In the genomic region with DNA sequence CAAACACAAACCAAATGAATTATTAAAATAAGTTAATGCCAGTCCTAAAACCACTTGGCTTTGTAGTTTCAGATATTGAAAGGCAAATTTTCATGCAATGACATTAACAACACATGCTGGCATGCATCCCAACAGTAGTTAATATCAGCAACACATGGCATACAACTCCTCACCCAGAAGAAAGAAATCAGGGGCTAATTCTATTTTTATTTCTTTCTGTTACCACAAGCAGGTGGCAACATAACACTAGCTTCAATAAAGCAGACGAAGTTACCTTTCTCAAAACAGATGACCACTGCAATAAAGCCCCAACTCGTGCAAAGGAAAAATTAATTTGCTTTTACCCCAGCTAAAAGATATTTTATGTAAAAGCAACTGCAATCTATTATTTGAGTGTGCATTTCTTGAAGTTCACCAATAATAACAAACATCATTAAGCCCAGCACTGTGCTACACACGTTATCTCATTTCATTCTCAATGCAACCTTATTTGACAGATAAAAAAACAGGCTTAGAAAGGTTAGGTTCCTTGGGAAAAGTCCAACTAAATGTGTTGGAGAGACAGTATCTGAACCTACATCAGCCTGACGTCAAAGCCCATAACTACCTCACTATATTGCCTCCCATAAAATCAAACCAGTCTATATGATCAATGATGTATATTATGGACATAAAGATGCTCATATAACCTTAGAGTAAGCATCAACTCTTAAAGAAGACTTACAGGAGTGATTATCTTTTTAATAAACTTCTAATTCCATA, we compare ENCODE assay signal across 10 cellular contexts. TPM values are rescaled to one million over a fixed set of nuclear protein-coding genes. Genes with fewer than 3 reads are reported as not detected.
DNase-seq lines count a peak whose midpoint lies in the region; ATAC-seq and TF ChIP-seq lines count a peak whose summit lies in the region.
"Had no signal": no experiment of that assay in that cellular context is flagged by ENCODE, and none has a peak within 500 bp of the region (broad histone marks: within the 10 kb centered on the region; RNA-seq: fewer than 3 reads in every experiment).

No MANE protein-coding gene starts in this region.

- 27% methylated on average over 4 of the region's 4 CpGs for WGBS in suprapubic skin

- H3K36me3 Mint-ChIP-seq in activated T-cell treated with anti-CD3 and anti-CD28 coated beads, Interleukin-2, amount 50 U/mL, for 4 hours (ENCODE audit: insufficient read depth), result peaks cover 2% of the 10 kb centered on the region

- H3K4me1 Mint-ChIP-seq in activated T-cell treated with anti-CD3 and anti-CD28 coated beads, Interleukin-2, amount 50 U/mL, for 4 hours (ENCODE audit: low read depth), result peaks cover 66% of the 10 kb centered on the region

- DNase-seq in activated T-cell treated with anti-CD3 and anti-CD28 coated beads, Interleukin-2, amount 50 U/mL, for 4 hours, result no peak
- no peak for DNase-seq in activated T-cell treated with anti-CD3 and anti-CD28 coated beads, Interleukin-2, amount 50 U/mL, for 1 hour
- no peak for DNase-seq in foreskin keratinocyte
- DNase-seq in suprapubic skin (ENCODE audit: low spot score in 2 of 2), result no peak
- DNase-seq in SHP77 (lab: John Stamatoyannopoulos, UW), result no peak
- DNase-seq in SW 1271 (lab: John Stamatoyannopoulos, UW), result no peak
- DNase-seq: activated CD4-positive, CD25-positive, alpha-beta regulatory T cell had no signal

- H3K4me2 ChIP-seq in SU-DHL-6 (ENCODE audit: low read depth, low read length, poor library complexity, severe bottlenecking), result peak overlapping the region; percentile 72

- H3K9me3 Mint-ChIP-seq in activated T-cell treated with anti-CD3 and anti-CD28 coated beads, Interleukin-2, amount 50 U/mL, for 4 hours, result no peaks in the 10 kb centered on the region

- 0 out of 2 replicates have a peak overlapping the region, but pooled peaks have one; percentile 1 for H3K9ac ChIP-seq in SU-DHL-6 (ENCODE audit: low read length)

- H3K9me3 ChIP-seq in SU-DHL-6 (ENCODE audit: insufficient read depth, low read length), result no peaks in the 10 kb centered on the region
- H3K9me3 ChIP-seq in suprapubic skin, result no peaks in the 10 kb centered on the region

- H2AFZ ChIP-seq in SU-DHL-6 (ENCODE audit: low read depth, low read length, severe bottlenecking), result no peak overlapping the region

- peak overlapping the region; percentile 75 for H3K4me3 ChIP-seq in SU-DHL-6 (ENCODE audit: insufficient read depth, low read length, poor library complexity, severe bottlenecking)
- H3K4me3 ChIP-seq in suprapubic skin, result peak overlapping the region; percentile 82
- H3K4me3 ChIP-seq: lung had no signal

- H3K27ac ChIP-seq in SU-DHL-6 (ENCODE audit: low read depth, low read length), result no peak overlapping the region
- no peak overlapping the region for H3K27ac ChIP-seq in foreskin keratinocyte
- no peak overlapping the region for H3K27ac ChIP-seq in suprapubic skin

- H3K36me3 ChIP-seq in SU-DHL-6 (ENCODE audit: low read length) (no peaks in the 10 kb centered on the region), suprapubic skin (no peaks in the 10 kb centered on the region)

- H3K79me2 ChIP-seq in SU-DHL-6 (ENCODE audit: insufficient read depth, low read length), result peaks cover 63% of the 10 kb centered on the region

- peaks cover 16% of the 10 kb centered on the region for H3K4me1 ChIP-seq in foreskin keratinocyte
- H3K4me1 ChIP-seq in suprapubic skin, result peaks cover 45% of the 10 kb centered on the region

- no peak for ATAC-seq in activated T-cell treated with anti-CD3 and anti-CD28 coated beads, Interleukin-2, amount 50 U/mL, for 4 hours
- ATAC-seq in foreskin keratinocyte, result no peak
- no peak for ATAC-seq in activated CD4-positive, CD25-positive, alpha-beta regulatory T cell treated with anti-CD3 and anti-CD28 coated beads, Interleukin-2, amount 50 U/mL, for 24 hours

- H3K27me3 ChIP-seq in SU-DHL-6 (ENCODE audit: low read length) (no peaks in the 10 kb centered on the region), foreskin keratinocyte (no peaks in the 10 kb centered on the region), suprapubic skin (no peaks in the 10 kb centered on the region)

- H3K27me3 Mint-ChIP-seq in activated T-cell treated with anti-CD3 and anti-CD28 coated beads, Interleukin-2, amount 50 U/mL, for 4 hours (ENCODE audit: low read depth), result no peaks in the 10 kb centered on the region

- peaks cover 18% of the 10 kb centered on the region; the same call in 1 of the 2 replicates for H3F3A ChIP-seq in SU-DHL-6 (ENCODE audit: insufficient read depth)

- no peak for TF ChIP-seq CTCF in SU-DHL-6 (IDR thresholded peaks at IDR 0.05; ENCODE audit: insufficient read depth, low read length, poor library complexity, severe bottlenecking)
- TF ChIP-seq CTCF in foreskin keratinocyte (conservative IDR thresholded peaks at IDR 0.05), result peak; percentile 53
- no peak for TF ChIP-seq CTCF in suprapubic skin (IDR thresholded peaks at IDR 0.05)

- peak overlapping the region; percentile 55 for H3K4me3 Mint-ChIP-seq in activated T-cell treated with anti-CD3 and anti-CD28 coated beads, Interleukin-2, amount 50 U/mL, for 4 hours

- TF ChIP-seq EP300 in suprapubic skin (IDR thresholded peaks at IDR 0.05), result no peak

- peaks cover 40% of the 10 kb centered on the region for H4K20me1 ChIP-seq in SU-DHL-6 (ENCODE audit: low read depth, low read length)

- no peak for TF ChIP-seq POLR2A in suprapubic skin (IDR thresholded peaks at IDR 0.05)

- H3K9me2 ChIP-seq in SU-DHL-6 (replicated peaks; ENCODE audit: insufficient read depth, low read length), result no peaks in the 10 kb centered on the region

RNA-seq across cellular contexts. Expression of a gene that starts 2.8 kb away (rescaled TPM):
- 10 to 100 TPM; 71.2 to 73.2 (median 71.7) TPM for total RNA-seq in activated T-cell treated with anti-CD3 and anti-CD28 coated beads, Interleukin-2, amount 50 U/mL, for 4 hours
- total RNA-seq in foreskin keratinocyte (83.2 and 91.0 TPM in 2 replicates), suprapubic skin (100 to 1,000 TPM in 1 of 4 donors, 10 to 100 TPM in 3; 59.3 to 160 (median 83.5) TPM)
- polyA plus RNA-seq in foreskin keratinocyte, result 48.0 and 49.5 TPM in 2 replicates
